15 cellular contexts compared by ENCODE assay signal in the genomic region with DNA sequence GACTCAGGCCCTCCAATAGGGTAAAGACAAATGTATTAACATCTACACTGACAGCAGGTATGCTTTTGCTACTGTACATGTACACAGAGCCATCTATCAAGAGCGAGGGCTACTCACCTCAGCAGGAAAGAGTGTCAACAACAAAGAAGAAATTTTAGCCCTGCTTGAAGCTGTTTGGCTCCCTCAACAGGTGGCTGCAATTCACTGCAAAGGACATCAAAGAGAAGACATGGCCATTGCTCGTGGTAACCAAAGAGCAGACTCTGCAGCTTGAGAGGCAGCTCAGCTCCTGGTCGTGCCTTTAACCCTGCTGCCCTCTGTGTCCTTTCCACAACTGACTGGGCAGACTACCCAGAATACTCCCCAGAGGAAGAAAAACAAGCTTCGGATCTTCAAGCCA. TPM values are rescaled to one million over a fixed set of nuclear protein-coding genes. Genes with fewer than 3 reads are reported as not detected.
DNase-seq lines count a peak whose midpoint lies in the region; ATAC-seq and TF ChIP-seq lines count a peak whose summit lies in the region.
"Had no signal": no experiment of that assay in that cellular context is flagged by ENCODE, and none has a peak within 500 bp of the region (broad histone marks: within the 10 kb centered on the region; RNA-seq: fewer than 3 reads in every experiment).

No MANE protein-coding gene starts in this region.

- H3K9ac ChIP-seq in SK-N-SH: no peak overlapping the region
- H3K9ac ChIP-seq in OCI-LY1 (ENCODE audit: low read length): no peak overlapping the region
- no peak overlapping the region for H3K9ac ChIP-seq in fibroblast of lung (ENCODE audit: insufficient read depth, low read length)

- H3K27me3 ChIP-seq in SK-N-SH (ENCODE audit: insufficient read depth): peaks cover 67% of the 10 kb centered on the region; the same call in 1 of the 2 replicates
- 0 out of 2 replicates have a peak, but pooled peaks cover 8% of the 10 kb centered on the region for H3K27me3 ChIP-seq in OCI-LY1 (ENCODE audit: insufficient read depth, low read length)
- peaks cover 8% of the 10 kb centered on the region for H3K27me3 ChIP-seq in fibroblast of lung (ENCODE audit: control insufficient read depth, insufficient read depth, low read length)
- H3K27me3 ChIP-seq: MG63 had no signal

- peaks cover 0 to 2% of the 10 kb centered on the region in 2 experiments; a peak in 1 of 4 replicates for H3K4me1 ChIP-seq in SK-N-SH (ENCODE audit: control insufficient read depth in 1 of 2, insufficient read depth in 2 of 2, low read depth in 1 of 2, low read length in 1 of 2)
- H3K4me1 ChIP-seq in OCI-LY1 (ENCODE audit: insufficient read depth, low read length, severe bottlenecking): no peaks in the 10 kb centered on the region
- H3K4me1 ChIP-seq in fibroblast of lung (ENCODE audit: control insufficient read depth, extremely low read depth, insufficient read depth, low read length): no peaks in the 10 kb centered on the region

- H3K4me2 ChIP-seq in SK-N-SH (no peak overlapping the region), OCI-LY1 (ENCODE audit: low read length) (no peak overlapping the region), fibroblast of lung (ENCODE audit: extremely low read depth, insufficient read depth, low read length) (no peak overlapping the region)

- H4K20me1 ChIP-seq in SK-N-SH (ENCODE audit: insufficient read depth) (no peaks in the 10 kb centered on the region), OCI-LY1 (ENCODE audit: insufficient read depth, low read length) (no peaks in the 10 kb centered on the region), fibroblast of lung (ENCODE audit: control insufficient read depth, extremely low read depth, insufficient read depth, low read length) (no peaks in the 10 kb centered on the region)

- H3K4me3 Mint-ChIP-seq in type B pancreatic cell: peak overlapping the region; percentile 12

- no peaks in the 10 kb centered on the region for H3F3A ChIP-seq in SK-N-SH (replicated peaks; ENCODE audit: insufficient read depth)
- H3F3A ChIP-seq in OCI-LY1 (ENCODE audit: insufficient read depth, low read length): no peaks in the 10 kb centered on the region

- peak; percentile 12; the same call in 1 of the 3 replicates for ATAC-seq in SK-N-SH treated with all-trans-retinoic acid at 6 μM for 48 hours
- ATAC-seq: activated naive CD4-positive, alpha-beta T cell treated with anti-CD3 and anti-CD28 coated beads, Interleukin-2, amount 50 U/mL, for 72 hours; left ventricle myocardium superior had no signal

- peaks cover 8% of the 10 kb centered on the region for H3K9me3 Mint-ChIP-seq in type B pancreatic cell
- H3K9me3 Mint-ChIP-seq: activated naive CD4-positive, alpha-beta T cell treated with anti-CD3 and anti-CD28 coated beads, Interleukin-2, amount 50 U/mL, for 72 hours had no signal

- WGBS in SK-N-SH (ENCODE audit: low lambda C conversion rate): 26% methylated on average over 4 of the region's 4 CpGs

- H3K4me3 ChIP-seq in SK-N-SH (ENCODE audit: low read depth in 2 of 2, low read length in 1 of 2) (no peak overlapping the region), OCI-LY1 (ENCODE audit: low read depth, low read length, poor library complexity, severe bottlenecking) (no peak overlapping the region), fibroblast of lung (replicated peaks in 1 of 4; ENCODE audit: control extremely low read depth in 1 of 4, insufficient read depth in 1 of 4, low read depth in 3 of 4, low read length in 4 of 4) (no peak overlapping the region)
- H3K4me3 ChIP-seq: MG63 had no signal

- H3K79me2 ChIP-seq in SK-N-SH (ENCODE audit: insufficient read depth) (no peaks in the 10 kb centered on the region), OCI-LY1 (ENCODE audit: insufficient read depth, low read length) (no peaks in the 10 kb centered on the region), fibroblast of lung (ENCODE audit: control insufficient read depth, insufficient read depth, low read length) (no peaks in the 10 kb centered on the region)

- no peak for TF ChIP-seq EP300 in SK-N-SH (IDR thresholded peaks at IDR 0.05; ENCODE audit: borderline replicate concordance in 1 of 2, low read depth in 1 of 2, low read length in 1 of 2)

- no peak for TF ChIP-seq RAD21 in SK-N-SH (IDR thresholded peaks at IDR 0.05; ENCODE audit: low read length)

- H2AFZ ChIP-seq in SK-N-SH (ENCODE audit: low read depth) (no peak overlapping the region), OCI-LY1 (ENCODE audit: low read length) (no peak overlapping the region), fibroblast of lung (ENCODE audit: low read length) (no peak overlapping the region)

- no peaks in the 10 kb centered on the region for H3K9me2 ChIP-seq in SK-N-SH
- H3K9me2 ChIP-seq in OCI-LY1 (ENCODE audit: low read depth, low read length): no peaks in the 10 kb centered on the region

- POLR2A ChIA-PET in SK-N-SH (lab: Yijun Ruan, JAX): no interaction called here

- H3K36me3 Mint-ChIP-seq in type B pancreatic cell: no peaks in the 10 kb centered on the region
- H3K36me3 Mint-ChIP-seq: activated naive CD4-positive, alpha-beta T cell treated with anti-CD3 and anti-CD28 coated beads, Interleukin-2, amount 50 U/mL, for 72 hours had no signal

- no peak for DNase-seq in SK-N-SH
- DNase-seq in fibroblast of lung (ENCODE audit: low read depth in 2 of 2): no peak
- DNase-seq in type B pancreatic cell (ENCODE audit: extremely low spot score, unreplicated experiment): no peak
- DNase-seq in NCI-H1105 treated with DMSO at 0.1 percent for 48 hours (lab: John Stamatoyannopoulos, UW): no peak
- no peak for DNase-seq in T-helper 1 cell
- DNase-seq in NCI-H187 treated with DMSO at 0.1 percent for 48 hours (lab: John Stamatoyannopoulos, UW): no peak
- DNase-seq: activated CD4-positive, alpha-beta T cell treated with anti-CD3 and anti-CD28 coated beads, Interleukin-2, amount 50 U/mL, for 1 hour; AML-193; left ventricle myocardium superior; MG63; SHP77 treated with DMSO at 0.1 percent for 48 hours had no signal

- H3K27ac Mint-ChIP-seq in type B pancreatic cell: no peak overlapping the region
- H3K27ac Mint-ChIP-seq: activated naive CD4-positive, alpha-beta T cell treated with anti-CD3 and anti-CD28 coated beads, Interleukin-2, amount 50 U/mL, for 72 hours had no signal

- H3K36me3 ChIP-seq in SK-N-SH (replicated peaks in 1 of 2; ENCODE audit: control insufficient read depth in 1 of 2, insufficient read depth in 2 of 2, low read length in 1 of 2) (no peaks in the 10 kb centered on the region), OCI-LY1 (ENCODE audit: insufficient read depth, low read length) (no peaks in the 10 kb centered on the region), fibroblast of lung (ENCODE audit: control insufficient read depth, insufficient read depth, low read length) (no peaks in the 10 kb centered on the region)
- H3K36me3 ChIP-seq: MG63 had no signal

- H3K27me3 Mint-ChIP-seq in type B pancreatic cell: peaks cover 3% of the 10 kb centered on the region

- H3K27ac ChIP-seq in SK-N-SH (ENCODE audit: low read depth in 2 of 2, low read length in 1 of 2): no peak overlapping the region
- H3K27ac ChIP-seq in OCI-LY1 (ENCODE audit: low read depth, low read length, poor library complexity, severe bottlenecking): no peak overlapping the region
- no peak overlapping the region for H3K27ac ChIP-seq in fibroblast of lung (ENCODE audit: insufficient read depth, low read length)

- H3K9me3 ChIP-seq in SK-N-SH (no peaks in the 10 kb centered on the region), OCI-LY1 (ENCODE audit: low read length) (no peaks in the 10 kb centered on the region), fibroblast of lung (ENCODE audit: control insufficient read depth, insufficient read depth, low read depth, low read length) (no peaks in the 10 kb centered on the region)
- H3K9me3 ChIP-seq: MG63 had no signal

- H3K4me1 Mint-ChIP-seq in type B pancreatic cell (ENCODE audit: unreplicated experiment): peaks cover 20% of the 10 kb centered on the region

- CTCF ChIA-PET in SK-N-SH (lab: Yijun Ruan, JAX): interaction anchor here (0.7 to 2.4 kb wide), 5 partner anchors 10 to 121 kb away, joined by 3 to 14 read pairs (median 3); no protein-coding TSS in a partner anchor

- TF ChIP-seq CTCF in SK-N-SH (IDR thresholded peaks at IDR 0.05) (no peak; the same call in 1 of the 2 replicates), OCI-LY1 (IDR thresholded peaks at IDR 0.05; ENCODE audit: low read length) (peak; percentile 43), fibroblast of lung (conservative IDR thresholded peaks at IDR 0.05 in 1 of 2, IDR thresholded peaks at IDR 0.05 in 1 of 2; ENCODE audit: low read depth in 1 of 2, low read length in 2 of 2) (peak; percentile 5 to 25), type B pancreatic cell (conservative IDR thresholded peaks at IDR 0.05) (no peak)

TF ChIP-seq in SK-N-SH, 30 proteins besides CTCF, POLR2A, EP300 and RAD21 (continues in another document):
- TF ChIP-seq, protein P1, sequence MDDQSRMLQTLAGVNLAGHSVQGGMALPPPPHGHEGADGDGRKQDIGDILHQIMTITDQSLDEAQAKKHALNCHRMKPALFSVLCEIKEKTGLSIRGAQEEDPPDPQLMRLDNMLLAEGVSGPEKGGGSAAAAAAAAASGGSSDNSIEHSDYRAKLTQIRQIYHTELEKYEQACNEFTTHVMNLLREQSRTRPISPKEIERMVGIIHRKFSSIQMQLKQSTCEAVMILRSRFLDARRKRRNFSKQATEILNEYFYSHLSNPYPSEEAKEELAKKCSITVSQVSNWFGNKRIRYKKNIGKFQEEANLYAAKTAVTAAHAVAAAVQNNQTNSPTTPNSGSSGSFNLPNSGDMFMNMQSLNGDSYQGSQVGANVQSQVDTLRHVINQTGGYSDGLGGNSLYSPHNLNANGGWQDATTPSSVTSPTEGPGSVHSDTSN (IDR thresholded peaks at IDR 0.05): no peak

RNA-seq across cellular contexts. Expression of gene AKR1B15, which starts 5.1 kb away (rescaled TPM):
- polyA plus RNA-seq in SK-N-SH (2012; rRNA removed) (not detected in 2 replicates), fibroblast of lung (not detected in 2 replicates)
- polyA plus RNA-seq in SK-N-SH (2012; cell fraction: cytosol; rRNA removed): not detected in 2 replicates
- polyA plus RNA-seq in SK-N-SH (2012; cell fraction: nucleus; rRNA removed): not detected in 2 replicates
- total RNA-seq in fibroblast of lung (not detected in 2 replicates), type B pancreatic cell (ENCODE audit: low replicate concordance) (0.63 and 1.0 TPM in 2 replicates)
- not detected in 2 replicates for polyA plus RNA-seq in fibroblast of lung (2012)
- not detected in 2 replicates for polyA minus RNA-seq in fibroblast of lung (ENCODE audit: low replicate concordance)
- total RNA-seq: activated naive CD4-positive, alpha-beta T cell treated with anti-CD3 and anti-CD28 coated beads, Interleukin-2, amount 50 U/mL, for 72 hours; left ventricle myocardium superior; pulmonary artery endothelial cell had no signal

RNA-seq across cellular contexts. Expression of gene AKR1B10, which starts 26.6 kb away (rescaled TPM):
- polyA plus RNA-seq in SK-N-SH (2012; rRNA removed) (0.10 and 0.16 TPM in 2 replicates), fibroblast of lung (0.87 TPM in 2 replicates)
- polyA plus RNA-seq in SK-N-SH (2012; cell fraction: cytosol; rRNA removed): 0.09 and 0.12 TPM in 2 replicates
- polyA plus RNA-seq in SK-N-SH (2012; cell fraction: nucleus; rRNA removed): 0.13 and 0.22 TPM in 2 replicates
- total RNA-seq in fibroblast of lung (0.51 and 0.83 TPM in 2 replicates), type B pancreatic cell (ENCODE audit: low replicate concordance) (11.3 and 13.7 TPM in 2 replicates)
- polyA plus RNA-seq in fibroblast of lung (2012): 0.50 and 0.59 TPM in 2 replicates
- polyA minus RNA-seq in fibroblast of lung (ENCODE audit: low replicate concordance): 1.9 TPM in 1 of 2 replicates, not detected in the other
- total RNA-seq: activated naive CD4-positive, alpha-beta T cell treated with anti-CD3 and anti-CD28 coated beads, Interleukin-2, amount 50 U/mL, for 72 hours had no signal

Comparison
In these comparisons a context has a peak if more than half of its experiments do, and no peak if none do; other contexts are left out.
1. CTCF ChIP-seq: peak in OCI-LY1 (single experiment) and fibroblast of lung (2 of 2); none in SK-N-SH (single experiment) and type B pancreatic cell (single experiment).